Comparison of ENCODE assay signal across 1 cellular context in genomic region chr2:36540986-36541750, GRCh38.
TF ChIP-seq lines count a peak whose summit lies in the region.

No MANE protein-coding gene starts in this region.

TF ChIP-seq in GM12878, 131 proteins besides CTCF, POLR2A, EP300 and RAD21 (continued from another document):
- no peak for TF ChIP-seq REST (IDR thresholded peaks at IDR 0.05; ENCODE audit: low read depth, low read length)
- no peak for TF ChIP-seq ZNF622 (IDR thresholded peaks at IDR 0.05)
- no peak for TF ChIP-seq IRF4 (IDR thresholded peaks at IDR 0.05; ENCODE audit: low read depth, low read length)
- no peak for TF ChIP-seq ELK1 (IDR thresholded peaks at IDR 0.05; ENCODE audit: low read depth, low read length)
- TF ChIP-seq, protein P1, sequence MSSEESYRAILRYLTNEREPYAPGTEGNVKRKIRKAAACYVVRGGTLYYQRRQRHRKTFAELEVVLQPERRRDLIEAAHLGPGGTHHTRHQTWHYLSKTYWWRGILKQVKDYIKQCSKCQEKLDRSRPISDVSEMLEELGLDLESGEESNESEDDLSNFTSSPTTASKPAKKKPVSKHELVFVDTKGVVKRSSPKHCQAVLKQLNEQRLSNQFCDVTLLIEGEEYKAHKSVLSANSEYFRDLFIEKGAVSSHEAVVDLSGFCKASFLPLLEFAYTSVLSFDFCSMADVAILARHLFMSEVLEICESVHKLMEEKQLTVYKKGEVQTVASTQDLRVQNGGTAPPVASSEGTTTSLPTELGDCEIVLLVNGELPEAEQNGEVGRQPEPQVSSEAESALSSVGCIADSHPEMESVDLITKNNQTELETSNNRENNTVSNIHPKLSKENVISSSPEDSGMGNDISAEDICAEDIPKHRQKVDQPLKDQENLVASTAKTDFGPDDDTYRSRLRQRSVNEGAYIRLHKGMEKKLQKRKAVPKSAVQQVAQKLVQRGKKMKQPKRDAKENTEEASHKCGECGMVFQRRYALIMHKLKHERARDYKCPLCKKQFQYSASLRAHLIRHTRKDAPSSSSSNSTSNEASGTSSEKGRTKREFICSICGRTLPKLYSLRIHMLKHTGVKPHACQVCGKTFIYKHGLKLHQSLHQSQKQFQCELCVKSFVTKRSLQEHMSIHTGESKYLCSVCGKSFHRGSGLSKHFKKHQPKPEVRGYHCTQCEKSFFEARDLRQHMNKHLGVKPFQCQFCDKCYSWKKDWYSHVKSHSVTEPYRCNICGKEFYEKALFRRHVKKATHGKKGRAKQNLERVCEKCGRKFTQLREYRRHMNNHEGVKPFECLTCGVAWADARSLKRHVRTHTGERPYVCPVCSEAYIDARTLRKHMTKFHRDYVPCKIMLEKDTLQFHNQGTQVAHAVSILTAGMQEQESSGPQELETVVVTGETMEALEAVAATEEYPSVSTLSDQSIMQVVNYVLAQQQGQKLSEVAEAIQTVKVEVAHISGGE (CRISPR knock-in tag; IDR thresholded peaks at IDR 0.05) = no peak
- TF ChIP-seq JUNB (IDR thresholded peaks at IDR 0.05) = no peak
- TF ChIP-seq LARP7 (IDR thresholded peaks at IDR 0.05) = no peak
- TF ChIP-seq SREBF1 (IDR thresholded peaks at IDR 0.05; ENCODE audit: low read length) = no peak
- no peak for TF ChIP-seq MEF2A (IDR thresholded peaks at IDR 0.05; ENCODE audit: insufficient read depth, low read depth, low read length)
- TF ChIP-seq ETV6 (conservative IDR thresholded peaks at IDR 0.05 in 1 of 2, IDR thresholded peaks at IDR 0.05 in 1 of 2; ENCODE audit: borderline replicate concordance in 1 of 2, low read depth in 1 of 2) = no peak
- TF ChIP-seq CBX5 (IDR thresholded peaks at IDR 0.05; ENCODE audit: low read depth) = no peak
- TF ChIP-seq TCF7 (IDR thresholded peaks at IDR 0.05; ENCODE audit: borderline replicate concordance) = no peak
- no peak for TF ChIP-seq ZNF592 (IDR thresholded peaks at IDR 0.05)
